Comparison of ENCODE assay signal across 8 cellular contexts in the genomic region with DNA sequence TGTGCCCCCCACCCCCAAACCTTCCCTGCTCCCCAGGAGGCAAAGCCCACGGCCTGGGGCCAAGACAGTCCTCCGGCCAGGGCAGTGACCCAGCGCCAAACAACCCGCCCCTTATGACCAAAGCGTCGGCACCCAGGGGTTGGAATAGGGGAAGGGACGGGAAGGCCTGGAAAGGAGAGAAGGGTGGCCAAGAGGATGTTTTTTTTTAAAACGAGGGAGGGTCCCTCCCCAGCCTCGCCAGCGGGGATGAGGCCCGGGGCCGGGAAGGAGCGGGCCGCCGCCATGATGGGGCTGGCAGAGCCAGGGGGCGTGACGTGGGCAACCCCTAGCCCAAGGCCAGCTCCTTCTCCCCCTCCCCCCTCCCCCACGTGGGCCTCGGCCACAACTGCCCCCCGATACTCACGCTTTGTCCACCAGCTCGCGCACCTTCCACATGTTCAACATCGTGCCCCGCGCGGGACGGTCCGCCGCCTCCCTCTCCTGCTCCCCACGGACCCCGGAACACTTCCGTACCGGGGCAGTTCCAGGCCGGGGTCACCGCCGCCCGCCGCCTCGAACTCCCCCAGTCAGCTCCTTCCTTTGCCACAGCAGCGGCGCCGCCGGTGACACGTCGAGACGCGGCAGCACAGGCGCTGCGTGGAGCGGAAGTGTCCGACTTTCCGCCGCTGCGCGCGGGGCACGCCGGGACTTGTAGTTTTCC. TPM values are rescaled to one million over a fixed set of nuclear protein-coding genes. Genes with fewer than 3 reads are reported as not detected.
DNase-seq lines count a peak whose midpoint lies in the region; ATAC-seq and TF ChIP-seq lines count a peak whose summit lies in the region.

CLINT1 (minus strand) TSS at position 619 of the 700 bp plus-strand sequence; CDS start at position 444, 175 bp downstream.

- H3K4me1 ChIP-seq in lung (ENCODE audit: control insufficient read depth in 2 of 2, insufficient read depth in 2 of 2, low read length in 2 of 2) = peaks cover 3 to 12% of the 10 kb centered on the region in 2 donors

- ATAC-seq in GM19438 (IDR thresholded peaks at IDR 0.05; ENCODE audit: low read depth, unreplicated experiment) = peak; percentile 37
- ATAC-seq in lung (ENCODE audit: insufficient read depth, low FRiP score) = peak; percentile 96

- peak within 1 kb of the TSS; percentile 89 for H3K27ac ChIP-seq in HL-60 (replicated peaks)
- peak within 1 kb of the TSS; percentile 95 to 97 for H3K27ac ChIP-seq in lung (ENCODE audit: low read depth in 1 of 2, low read length in 1 of 2)

- CTCF ChIA-PET in activated CD8-positive, alpha-beta memory T cell treated with anti-CD3 and anti-CD28 coated beads for 36 hours (lab: Charles Lee) = no interaction called here

- H3K4me3 ChIP-seq in HL-60 (replicated peaks; ENCODE audit: insufficient read depth, low read length) (peak within 1 kb of the TSS; percentile 79), lung (peak within 1 kb of the TSS; percentile 82)

- WGBS in lung, 2 donors = 0% methylated on average over 47 to 59 of the region's 59 CpGs

- no peaks in the 10 kb centered on the region for H3K27me3 ChIP-seq in HL-60 (ENCODE audit: insufficient read depth, poor library complexity, severe bottlenecking)
- no peaks in the 10 kb centered on the region for H3K27me3 ChIP-seq in lung (ENCODE audit: control insufficient read depth, insufficient read depth)

- DNase-seq in CD1c-positive myeloid dendritic cell (ENCODE audit: extremely low spot score) (peak; percentile 95), HL-60 (ENCODE audit: low read depth in 1 of 2, low spot score in 1 of 2) (peak; percentile 86 to 91), NOMO-1 (lab: John Stamatoyannopoulos, UW; ENCODE audit: unreplicated experiment in 2 of 2) (peak; percentile 79 to 84), lung (ENCODE audit: low spot score) (peak; percentile 92)
- DNase-seq in effector CD8-positive, alpha-beta T cell (lab: John Stamatoyannopoulos, UW) = peak; percentile 81
- DNase-seq in stimulated activated CD4-positive, alpha-beta T cell treated with anti-CD3 and anti-CD28 coated beads, TNF-alpha, amount 100 ng/mL, for 4 hours (ENCODE audit: low read depth in 3 of 3) = peak; percentile 76 to 83 (median 78)

- POLR2A ChIA-PET in activated CD8-positive, alpha-beta memory T cell treated with anti-CD3 and anti-CD28 coated beads for 36 hours (lab: Charles Lee) = interaction anchor here (0.5 to 0.6 kb wide), 2 partner anchors 32 to 834 kb away, joined by 3 read pairs; no protein-coding TSS in a partner anchor

- no peaks in the 10 kb centered on the region for H3K36me3 ChIP-seq in lung (ENCODE audit: control insufficient read depth in 2 of 2, insufficient read depth in 2 of 2, low read length in 2 of 2)

- no peaks in the 10 kb centered on the region for H3K9me3 ChIP-seq in lung (ENCODE audit: control insufficient read depth in 2 of 2, insufficient read depth in 1 of 2, low read length in 1 of 2)

- TF ChIP-seq CTCF in HL-60 (IDR thresholded peaks at IDR 0.05; ENCODE audit: insufficient read depth, low read length) = no peak
- no peak for TF ChIP-seq CTCF in lung (IDR thresholded peaks at IDR 0.05; ENCODE audit: control extremely low read depth, extremely low read depth)

RNA-seq across cellular contexts. Expression of gene CLINT1, which starts in this region (rescaled TPM):
- total RNA-seq in activated CD8-positive, alpha-beta memory T cell treated with anti-CD3 and anti-CD28 coated beads for 36 hours = 10 to 100 TPM; 74.8 to 76.2 TPM
- 100 to 1,000 TPM in 1 of 2 donors, 10 to 100 TPM in 1; 70.7 to 171 TPM for total RNA-seq in lung
- polyA plus RNA-seq in lung = 10 to 100 TPM; 39.7 to 61.7 TPM

Comparison
In these comparisons a context has a peak if more than half of its experiments do, and no peak if none do; other contexts are left out.
1. Peak in every context shown above with its lines: DNase-seq, ATAC-seq, H3K4me3 ChIP-seq and H3K27ac ChIP-seq.